ENCODE assay signal across 8 cellular contexts in genomic region chr2:74503506-74504475, GRCh38. TPM values are rescaled to one million over a fixed set of nuclear protein-coding genes. Genes with fewer than 3 reads are reported as not detected.
DNase-seq lines count a peak whose midpoint lies in the region; ATAC-seq and TF ChIP-seq lines count a peak whose summit lies in the region.

No MANE protein-coding gene starts in this region.

- peaks cover 30 to 34% of the 10 kb centered on the region in 2 donors for H3K36me3 Mint-ChIP-seq in CD4-positive, alpha-beta memory T cell

- peaks cover 20 to 68% of the 10 kb centered on the region in 2 donors for H3K27me3 Mint-ChIP-seq in CD4-positive, alpha-beta memory T cell

- peak overlapping the region; percentile 90 for H3K4me2 ChIP-seq in fibroblast of lung (ENCODE audit: extremely low read depth, insufficient read depth, low read length)

- no peak for TF ChIP-seq EP300 in ovary (IDR thresholded peaks at IDR 0.05)

- H2AFZ ChIP-seq in fibroblast of lung (ENCODE audit: low read length) = peak overlapping the region; percentile 28

- H3K27ac ChIP-seq in CD4-positive, alpha-beta memory T cell (ENCODE audit: low read depth, low read length) = no peak overlapping the region
- H3K27ac ChIP-seq in RWPE2 (ENCODE audit: poor library complexity, severe bottlenecking) (peak overlapping the region; percentile 17), fibroblast of lung (ENCODE audit: insufficient read depth, low read length) (peak overlapping the region; percentile 75), ovary (no peak overlapping the region)

- peaks cover 36% of the 10 kb centered on the region for H3K27me3 ChIP-seq in CD4-positive, alpha-beta memory T cell (ENCODE audit: insufficient read depth, low read length)
- H3K27me3 ChIP-seq in RWPE2 (ENCODE audit: insufficient read depth, poor library complexity, severe bottlenecking) = peaks cover 12% of the 10 kb centered on the region
- no peaks in the 10 kb centered on the region for H3K27me3 ChIP-seq in fibroblast of lung (ENCODE audit: control insufficient read depth, insufficient read depth, low read length)
- H3K27me3 ChIP-seq in ovary = no peaks in the 10 kb centered on the region

- H3K36me3 ChIP-seq in CD4-positive, alpha-beta memory T cell (ENCODE audit: insufficient read depth, low read length) = peaks cover 15% of the 10 kb centered on the region
- H3K36me3 ChIP-seq in RWPE2 (ENCODE audit: low read depth) (peaks cover 19% of the 10 kb centered on the region), fibroblast of lung (ENCODE audit: control insufficient read depth, insufficient read depth, low read length) (peaks cover 4% of the 10 kb centered on the region), ovary (no peaks in the 10 kb centered on the region)

- in situ Hi-C loops in KBM-7 (cut with MboI; ENCODE audit: low pct_unique_long_range_greater_than_20kb, low sequenced_read_pairs) = no loop called here

- DNase-seq in CD4-positive, alpha-beta memory T cell = no peak
- DNase-seq in RWPE2 (ENCODE audit: low spot score) = peak; percentile 41
- DNase-seq in fibroblast of lung (ENCODE audit: low read depth in 2 of 2) = no peak
- peak in 1 of 5 donors; percentile 23 for DNase-seq in ovary
- no peak for DNase-seq in KBM-7
- DNase-seq in SW480 (ENCODE audit: low spot score) = no peak
- DNase-seq in D341Med (ENCODE audit: low spot score) = no peak

- H3K79me2 ChIP-seq in fibroblast of lung (ENCODE audit: control insufficient read depth, insufficient read depth, low read length) = peaks cover 15% of the 10 kb centered on the region

- peaks cover 23 to 90% (median 56%) of the 10 kb centered on the region in 4 donors for H3K4me1 Mint-ChIP-seq in CD4-positive, alpha-beta memory T cell

- TF ChIP-seq CTCF in RWPE2 (IDR thresholded peaks at IDR 0.05; ENCODE audit: poor library complexity, severe bottlenecking) (peak; percentile 1), fibroblast of lung (conservative IDR thresholded peaks at IDR 0.05 in 1 of 2, IDR thresholded peaks at IDR 0.05 in 1 of 2; ENCODE audit: low read depth in 1 of 2, low read length in 2 of 2) (no peak), ovary (IDR thresholded peaks at IDR 0.05) (no peak)

- H3K4me3 ChIP-seq in CD4-positive, alpha-beta memory T cell (ENCODE audit: low read length in 2 of 2) = peak overlapping the region in 1 of 2 donors; percentile 49
- H3K4me3 ChIP-seq in RWPE2 (ENCODE audit: severe bottlenecking) (peak overlapping the region; percentile 25), fibroblast of lung (replicated peaks in 1 of 4; ENCODE audit: control extremely low read depth in 1 of 4, insufficient read depth in 1 of 4, low read depth in 3 of 4, low read length in 4 of 4) (peak overlapping the region; percentile 9 to 69 (median 48)), ovary (peak overlapping the region; percentile 34)

- peaks cover 0 to 4% (median 0%) of the 10 kb centered on the region in 8 donors for H3K9me3 Mint-ChIP-seq in CD4-positive, alpha-beta memory T cell

- H4K20me1 ChIP-seq in fibroblast of lung (ENCODE audit: control insufficient read depth, extremely low read depth, insufficient read depth, low read length) = no peaks in the 10 kb centered on the region

- peak overlapping the region in 7 of 8 donors; percentile 55 to 79 (median 74) for H3K4me3 Mint-ChIP-seq in CD4-positive, alpha-beta memory T cell

- no peak for TF ChIP-seq POLR2A in ovary (IDR thresholded peaks at IDR 0.05)

- H3K9me3 ChIP-seq in CD4-positive, alpha-beta memory T cell (ENCODE audit: control insufficient read depth in 1 of 2, low read length in 2 of 2) = no peaks in the 10 kb centered on the region
- H3K9me3 ChIP-seq in RWPE2 (ENCODE audit: severe bottlenecking) = no peaks in the 10 kb centered on the region
- no peaks in the 10 kb centered on the region for H3K9me3 ChIP-seq in fibroblast of lung (ENCODE audit: control insufficient read depth, insufficient read depth, low read depth, low read length)
- no peaks in the 10 kb centered on the region for H3K9me3 ChIP-seq in ovary

- POLR2A ChIA-PET in CD4-positive, alpha-beta memory T cell (lab: Charles Lee; ENCODE audit: partially characterized antibody) = interaction anchor here (1.1 to 8.0 kb wide), 10 partner anchors 10 to 49 kb away, joined by 3 to 60 read pairs (median 8); partner anchors contain the start of genes AUP1, CCDC142, DQX1 and HTRA2

- CTCF ChIA-PET in CD4-positive, alpha-beta memory T cell (lab: Charles Lee; ENCODE audit: partially characterized antibody) = interaction anchor here (0.8 to 2.1 kb wide), 5 partner anchors 18 to 47 kb away, joined by 3 to 17 read pairs (median 4); partner anchors contain the start of genes AUP1, CCDC142, HTRA2 and TTC31

- peak overlapping the region; percentile 48 for H3K9ac ChIP-seq in fibroblast of lung (ENCODE audit: insufficient read depth, low read length)

- 54 to 61% (median 58%) methylated on average over 45 of the region's 45 CpGs for WGBS in ovary, 3 donors

- peaks cover 49% of the 10 kb centered on the region for H3K4me1 ChIP-seq in CD4-positive, alpha-beta memory T cell (ENCODE audit: insufficient read depth, low read length)
- H3K4me1 ChIP-seq in RWPE2 (ENCODE audit: insufficient read depth, poor library complexity, severe bottlenecking) = peaks cover 9% of the 10 kb centered on the region
- peaks cover 13% of the 10 kb centered on the region for H3K4me1 ChIP-seq in fibroblast of lung (ENCODE audit: control insufficient read depth, extremely low read depth, insufficient read depth, low read length)
- peaks cover 5% of the 10 kb centered on the region for H3K4me1 ChIP-seq in ovary (ENCODE audit: insufficient read depth)

- intact Hi-C loops in CD4-positive, alpha-beta memory T cell (cut with micrococcal nuclease) = no loop called here
- intact Hi-C loops in ovary (cut with DNase I) = loop anchor here in 1 of 4 donors (10.0 kb wide), 1 partner anchor 81 kb away; no protein-coding TSS in a partner anchor

- H3K27ac Mint-ChIP-seq in CD4-positive, alpha-beta memory T cell = peak overlapping the region in 2 of 7 donors; percentile 54 to 60

- ATAC-seq in RWPE2 (ENCODE audit: low read depth) (no peak), HG03439 (IDR thresholded peaks at IDR 0.05; ENCODE audit: unreplicated experiment) (no peak)

RNA-seq across cellular contexts. Expression of gene PCGF1, which starts 3.7 kb away (rescaled TPM):
- total RNA-seq in CD4-positive, alpha-beta memory T cell = 10 to 100 TPM; 31.1 to 42.2 TPM
- 10 to 100 TPM; 10.4 to 16.7 TPM for polyA plus RNA-seq in CD4-positive, alpha-beta memory T cell
- 31.3 and 35.5 TPM in 2 replicates for total RNA-seq in fibroblast of lung
- polyA plus RNA-seq in fibroblast of lung = 23.8 and 25.4 TPM in 2 replicates
- polyA plus RNA-seq in fibroblast of lung (2012) = 19.8 and 22.0 TPM in 2 replicates
- 21.2 and 34.4 TPM in 2 replicates for polyA minus RNA-seq in fibroblast of lung (ENCODE audit: low replicate concordance)
- 10 to 100 TPM in 5 of 7 donors, 1 to 10 TPM in 2; 9.3 to 24.3 (median 12.2) TPM for total RNA-seq in ovary
- 10 to 100 TPM; 14.9 to 23.4 TPM for polyA plus RNA-seq in ovary

RNA-seq across cellular contexts. Expression of gene LBX2, which starts 4.4 kb away (rescaled TPM):
- total RNA-seq in CD4-positive, alpha-beta memory T cell = under 1 TPM in 1 of 2 experiments, not detected in 1; 0.30 TPM
- polyA plus RNA-seq in CD4-positive, alpha-beta memory T cell = under 1 TPM in 1 of 2 donors, not detected in 1; 0.23 TPM
- total RNA-seq in fibroblast of lung = 1.5 and 3.0 TPM in 2 replicates
- polyA plus RNA-seq in fibroblast of lung = 0.52 and 0.69 TPM in 2 replicates
- polyA plus RNA-seq in fibroblast of lung (2012) = 0.48 and 1.2 TPM in 2 replicates
- polyA minus RNA-seq in fibroblast of lung (ENCODE audit: low replicate concordance) = 3.5 TPM in 1 of 2 replicates, not detected in the other
- 1 to 10 TPM in 1 of 7 donors, under 1 TPM in 3, not detected in 3; 0.15 to 1.2 (median 0.28) TPM for total RNA-seq in ovary
- polyA plus RNA-seq in ovary = under 1 TPM in 1 of 2 donors, not detected in 1; 0.15 TPM

RNA-seq across cellular contexts. Expression of gene TLX2, which starts 10.5 kb away (rescaled TPM):
- total RNA-seq in CD4-positive, alpha-beta memory T cell = under 1 TPM; 0.52 to 0.53 TPM
- under 1 TPM; 0.14 to 0.33 TPM for polyA plus RNA-seq in CD4-positive, alpha-beta memory T cell
- total RNA-seq in fibroblast of lung (under 0.01 TPM in 1 of 2 replicates, not detected in the other), ovary (not detected)
- polyA plus RNA-seq in fibroblast of lung (not detected in 2 replicates), ovary (not detected)
- polyA plus RNA-seq in fibroblast of lung (2012) = 0.09 TPM in 1 of 2 replicates, not detected in the other
- polyA minus RNA-seq in fibroblast of lung (ENCODE audit: low replicate concordance) = not detected in 2 replicates

RNA-seq across cellular contexts. Expression of gene TTC31, which starts 20.9 kb away (rescaled TPM):
- 10 to 100 TPM; 43.7 to 46.9 TPM for total RNA-seq in CD4-positive, alpha-beta memory T cell
- polyA plus RNA-seq in CD4-positive, alpha-beta memory T cell = 10 to 100 TPM; 17.0 to 19.2 TPM
- total RNA-seq in fibroblast of lung (7.7 and 10.7 TPM in 2 replicates), ovary (10 to 100 TPM; 15.1 to 21.7 (median 15.7) TPM)
- polyA plus RNA-seq in fibroblast of lung (11.8 and 12.7 TPM in 2 replicates), ovary (10 to 100 TPM; 12.9 to 18.0 TPM)
- polyA plus RNA-seq in fibroblast of lung (2012) = 11.1 and 11.7 TPM in 2 replicates
- 9.8 and 13.4 TPM in 2 replicates for polyA minus RNA-seq in fibroblast of lung (ENCODE audit: low replicate concordance)

RNA-seq across cellular contexts. Expression of gene CCDC142, which starts 21.0 kb away (rescaled TPM):
- total RNA-seq in CD4-positive, alpha-beta memory T cell = 10 to 100 TPM; 63.9 to 67.6 TPM
- 10 to 100 TPM in 1 of 2 donors, 1 to 10 TPM in 1; 3.6 to 10.2 TPM for polyA plus RNA-seq in CD4-positive, alpha-beta memory T cell
- total RNA-seq in fibroblast of lung (18.5 and 21.3 TPM in 2 replicates), ovary (10 to 100 TPM; 13.1 to 31.1 (median 23.4) TPM)
- polyA plus RNA-seq in fibroblast of lung (3.8 and 5.3 TPM in 2 replicates), ovary (1 to 10 TPM; 3.7 to 8.7 TPM)
- 3.7 and 3.9 TPM in 2 replicates for polyA plus RNA-seq in fibroblast of lung (2012)
- 23.6 and 33.5 TPM in 2 replicates for polyA minus RNA-seq in fibroblast of lung (ENCODE audit: low replicate concordance)

Comparison
In these comparisons a context has a peak if more than half of its experiments do, and no peak if none do; other contexts are left out.
1. H3K27ac ChIP-seq: peak in RWPE2 (single experiment) and fibroblast of lung (single experiment); none in CD4-positive, alpha-beta memory T cell (single experiment) and ovary (0 of 2).